Comparison of ENCODE assay signal across 7 cellular contexts in genomic region chr20:59948828-59949720, GRCh38. TPM values are rescaled to one million over a fixed set of nuclear protein-coding genes. Genes with fewer than 3 reads are reported as not detected.
DNase-seq lines count a peak whose midpoint lies in the region; ATAC-seq and TF ChIP-seq lines count a peak whose summit lies in the region.

No MANE protein-coding gene starts in this region.

- H3K27ac ChIP-seq in WERI-Rb-1 (no peak overlapping the region), psoas muscle (no peak overlapping the region)

- H3K36me3 ChIP-seq in WERI-Rb-1 = peaks cover 11% of the 10 kb centered on the region
- H3K36me3 ChIP-seq in psoas muscle (ENCODE audit: insufficient read depth in 1 of 2, low read depth in 1 of 2) = peaks cover 0 to 38% of the 10 kb centered on the region in 2 donors

- intact Hi-C loops in psoas muscle (cut with DNase I) = no loop called here

- DNase-seq in DMS153 treated with DMSO at 0.1 percent for 48 hours (lab: John Stamatoyannopoulos, UW; ENCODE audit: unreplicated experiment) (peak; percentile 58), NCI-H1417 treated with DMSO at 0.1 percent for 48 hours (lab: John Stamatoyannopoulos, UW) (peak; percentile 41), WERI-Rb-1 (no peak), fibroblast of peridontal ligament (ENCODE audit: extremely low read depth) (peak; percentile 81), psoas muscle (no peak)
- DNase-seq in stimulated activated CD4-positive, alpha-beta T cell treated with anti-CD3 and anti-CD28 coated beads, Interleukin-1b, Interleukin-23, amount 100 ng/mL, for 48 hours = no peak

- peaks cover 30% of the 10 kb centered on the region for H3K4me1 ChIP-seq in psoas muscle

- no peaks in the 10 kb centered on the region for H3K9me3 ChIP-seq in WERI-Rb-1 (ENCODE audit: severe bottlenecking)
- no peaks in the 10 kb centered on the region for H3K9me3 ChIP-seq in psoas muscle

- no peaks in the 10 kb centered on the region for H3K27me3 ChIP-seq in WERI-Rb-1 (ENCODE audit: insufficient read depth, low read depth, severe bottlenecking)
- H3K27me3 ChIP-seq in psoas muscle (ENCODE audit: insufficient read depth in 3 of 3, low read length in 2 of 3) = no peaks in the 10 kb centered on the region

- WGBS in psoas muscle, 3 donors = 35 to 47% (median 42%) methylated on average over 7 of the region's 7 CpGs

- ATAC-seq in GM19455 (IDR thresholded peaks at IDR 0.05; ENCODE audit: unreplicated experiment) (peak; percentile 64), psoas muscle (peak in 2 of 4 donors; percentile 61 to 76)

- TF ChIP-seq CTCF in WERI-Rb-1 (IDR thresholded peaks at IDR 0.05; ENCODE audit: low read depth, low read length) (peak; percentile 25; the same call in 1 of the 2 replicates), psoas muscle (IDR thresholded peaks at IDR 0.05) (peak; percentile 63)

- H3K4me3 ChIP-seq in WERI-Rb-1 (ENCODE audit: low read depth, low read length) = no peak overlapping the region
- no peak overlapping the region for H3K4me3 ChIP-seq in psoas muscle

RNA-seq across cellular contexts. Expression of gene FAM217B, which starts 8.9 kb away (rescaled TPM):
- 10 to 100 TPM in 1 of 4 donors, 1 to 10 TPM in 3; 6.5 to 29.2 (median 6.9) TPM for total RNA-seq in psoas muscle
- polyA plus RNA-seq in psoas muscle = 10 to 100 TPM in 1 of 3 donors, 1 to 10 TPM in 2; 1.9 to 19.8 (median 2.2) TPM

RNA-seq across cellular contexts. Expression of gene PPP1R3D, which starts 9.0 kb away (rescaled TPM):
- 1 to 10 TPM; 4.6 to 8.8 (median 7.0) TPM for total RNA-seq in psoas muscle
- 10 to 100 TPM in 1 of 3 donors, 1 to 10 TPM in 2; 2.0 to 14.7 (median 4.3) TPM for polyA plus RNA-seq in psoas muscle

RNA-seq across cellular contexts. Expression of gene CDH26, which starts 9.1 kb away (rescaled TPM):
- under 1 TPM; 0.22 to 0.77 (median 0.35) TPM for total RNA-seq in psoas muscle
- polyA plus RNA-seq in psoas muscle = under 1 TPM; 0.18 to 0.62 (median 0.32) TPM

RNA-seq across cellular contexts. Expression of gene SYCP2, which starts 15.6 kb away (rescaled TPM):
- 1 to 10 TPM in 1 of 4 donors, under 1 TPM in 3; 0.49 to 1.1 (median 0.79) TPM for total RNA-seq in psoas muscle
- polyA plus RNA-seq in psoas muscle = under 1 TPM; 0.29 to 0.42 (median 0.30) TPM

Comparison
In these comparisons a context has a peak if more than half of its experiments do, and no peak if none do; other contexts are left out.
1. DNase-seq: peak in DMS153 treated with DMSO at 0.1 percent for 48 hours (single experiment), NCI-H1417 treated with DMSO at 0.1 percent for 48 hours (single experiment) and fibroblast of peridontal ligament (single experiment); none in WERI-Rb-1 (single experiment), psoas muscle (0 of 2) and stimulated activated CD4-positive, alpha-beta T cell treated with anti-CD3 and anti-CD28 coated beads, Interleukin-1b, Interleukin-23, amount 100 ng/mL, for 48 hours (single experiment).